1 cellular context compared by ENCODE assay signal in the genomic region with DNA sequence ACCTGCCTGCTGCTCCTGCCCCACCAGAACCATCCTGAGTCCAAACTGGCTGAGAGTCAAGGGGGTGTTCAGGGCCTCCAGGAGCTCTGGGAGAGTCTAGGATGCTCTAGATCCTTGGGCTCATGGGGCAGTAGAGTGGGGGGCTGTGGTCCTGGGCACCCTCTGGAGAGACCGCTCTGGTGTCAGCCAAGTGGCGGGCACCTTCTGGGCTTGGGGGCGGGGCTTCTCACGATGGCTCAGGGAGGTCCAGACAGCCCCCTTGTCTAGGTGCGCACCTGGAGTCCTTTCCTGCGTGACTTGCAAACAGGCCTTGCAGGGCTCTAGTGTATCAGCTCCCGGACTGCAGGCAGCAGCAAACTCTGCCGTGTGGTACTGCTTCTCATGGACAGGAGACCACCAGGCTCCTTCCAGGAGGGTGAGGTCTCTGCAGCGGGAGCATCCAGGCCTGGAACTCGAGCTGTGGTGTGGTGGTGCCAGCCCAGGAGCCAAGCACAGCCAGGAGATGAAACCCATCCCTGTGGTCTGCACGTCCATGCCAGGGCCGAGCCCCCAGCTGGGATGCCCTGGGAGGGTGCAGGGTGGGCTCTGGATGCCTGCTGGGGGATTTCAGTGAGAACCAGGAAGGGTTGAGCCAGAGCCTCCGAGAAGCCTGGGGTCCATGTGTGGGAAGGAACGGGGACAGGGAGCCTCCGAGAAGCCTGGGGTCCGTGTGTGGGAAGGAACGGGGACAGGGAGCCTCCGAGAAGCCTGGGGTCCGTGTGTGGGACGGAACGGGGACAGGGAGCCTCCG.
TF ChIP-seq lines count a peak whose summit lies in the region.

No MANE protein-coding gene starts in this region.

TF ChIP-seq in endothelial cell of umbilical vein, 7 proteins besides CTCF, POLR2A, EP300 and RAD21:
- TF ChIP-seq FOS (IDR thresholded peaks at IDR 0.05; ENCODE audit: borderline replicate concordance, insufficient read depth, low read length) (no peak), MYC (IDR thresholded peaks at IDR 0.05; ENCODE audit: low read depth, low read length) (no peak), POLR2AphosphoS5 (IDR thresholded peaks at IDR 0.05; ENCODE audit: insufficient read depth, low read depth, low read length) (no peak)
